In genomic region chr11:279966-280761, GRCh38 we compare ENCODE assay signal across 8 cellular contexts. TPM values are rescaled to one million over a fixed set of nuclear protein-coding genes. Genes with fewer than 3 reads are reported as not detected.
DNase-seq lines count a peak whose midpoint lies in the region; ATAC-seq and TF ChIP-seq lines count a peak whose summit lies in the region.

No MANE protein-coding gene starts in this region.

- peaks cover 12% of the 10 kb centered on the region for H3K36me3 Mint-ChIP-seq in activated naive CD8-positive, alpha-beta T cell

- peaks cover 56% of the 10 kb centered on the region for H3K4me1 Mint-ChIP-seq in activated naive CD8-positive, alpha-beta T cell (ENCODE audit: low read depth)

- peaks cover 0 to 27% of the 10 kb centered on the region in 2 donors for H3K4me1 ChIP-seq in thoracic aorta (ENCODE audit: control insufficient read depth in 1 of 2, low read depth in 2 of 2)

- no peaks in the 10 kb centered on the region for H3K27me3 Mint-ChIP-seq in activated naive CD8-positive, alpha-beta T cell

- H3K4me3 ChIP-seq in LNCaP clone FGC (ENCODE audit: low read depth, low read length) (peak overlapping the region; percentile 30), thoracic aorta (peak overlapping the region; percentile 63)

- H3K27ac Mint-ChIP-seq in activated naive CD8-positive, alpha-beta T cell: peak overlapping the region; percentile 85

- H3K9me3 ChIP-seq in thoracic aorta: no peaks in the 10 kb centered on the region

- ATAC-seq in thoracic aorta (ENCODE audit: insufficient number of reproducible peaks, low FRiP score, low read depth) (no peak), GM18520 (IDR thresholded peaks at IDR 0.05; ENCODE audit: unreplicated experiment) (no peak)

- H3K4me3 Mint-ChIP-seq in activated naive CD8-positive, alpha-beta T cell: peak overlapping the region; percentile 84

- H3K9me3 Mint-ChIP-seq in activated naive CD8-positive, alpha-beta T cell (ENCODE audit: low read depth): peaks cover 9% of the 10 kb centered on the region

- DNase-seq in AG08395 (ENCODE audit: low spot score) (peak; percentile 54), LNCaP clone FGC (ENCODE audit: low read depth) (no peak), kidney glomerular epithelial cell (lab: John Stamatoyannopoulos, UW) (peak; percentile 17), thoracic aorta (ENCODE audit: low spot score) (no peak), DMS153 treated with DMSO at 0.1 percent for 48 hours (lab: John Stamatoyannopoulos, UW; ENCODE audit: unreplicated experiment) (no peak), inferior parietal cortex (ENCODE audit: extremely low spot score) (no peak)

- TF ChIP-seq CTCF in LNCaP clone FGC (IDR thresholded peaks at IDR 0.05; ENCODE audit: control insufficient read depth, extremely low read depth, insufficient read depth): no peak
- TF ChIP-seq CTCF in thoracic aorta (IDR thresholded peaks at IDR 0.05): no peak

- no peak overlapping the region for H3K27ac ChIP-seq in thoracic aorta

- peaks cover 5% of the 10 kb centered on the region for H3K27me3 ChIP-seq in thoracic aorta (replicated peaks; ENCODE audit: insufficient read depth)

- H3K36me3 ChIP-seq in thoracic aorta: no peaks in the 10 kb centered on the region

RNA-seq across cellular contexts. Expression of gene NLRP6, which starts 2.0 kb away (rescaled TPM):
- total RNA-seq in thoracic aorta: 1 to 10 TPM; 5.6 to 6.6 TPM

RNA-seq across cellular contexts. Expression of gene PGGHG, which starts 8.8 kb away (rescaled TPM):
- 10 to 100 TPM; 54.2 to 68.8 TPM for total RNA-seq in thoracic aorta

RNA-seq across cellular contexts. Expression of gene IFITM5, which starts 19.2 kb away (rescaled TPM):
- not detected for total RNA-seq in thoracic aorta

RNA-seq across cellular contexts. Expression of gene IFITM2, which starts 27.5 kb away (rescaled TPM):
- 100 to 1,000 TPM; 275 to 477 TPM for total RNA-seq in thoracic aorta

RNA-seq across cellular contexts. Expression of gene IFITM1, which starts 33.7 kb away (rescaled TPM):
- 100 to 1,000 TPM; 182 to 220 TPM for total RNA-seq in thoracic aorta

Comparison
In these comparisons a context has a peak if more than half of its experiments do, and no peak if none do; other contexts are left out.
1. DNase-seq: peak in AG08395 (single experiment) and kidney glomerular epithelial cell (single experiment); none in LNCaP clone FGC (single experiment), thoracic aorta (single experiment), DMS153 treated with DMSO at 0.1 percent for 48 hours (single experiment) and inferior parietal cortex (single experiment).